ENCODE assay signal across 8 cellular contexts in the genomic region with DNA sequence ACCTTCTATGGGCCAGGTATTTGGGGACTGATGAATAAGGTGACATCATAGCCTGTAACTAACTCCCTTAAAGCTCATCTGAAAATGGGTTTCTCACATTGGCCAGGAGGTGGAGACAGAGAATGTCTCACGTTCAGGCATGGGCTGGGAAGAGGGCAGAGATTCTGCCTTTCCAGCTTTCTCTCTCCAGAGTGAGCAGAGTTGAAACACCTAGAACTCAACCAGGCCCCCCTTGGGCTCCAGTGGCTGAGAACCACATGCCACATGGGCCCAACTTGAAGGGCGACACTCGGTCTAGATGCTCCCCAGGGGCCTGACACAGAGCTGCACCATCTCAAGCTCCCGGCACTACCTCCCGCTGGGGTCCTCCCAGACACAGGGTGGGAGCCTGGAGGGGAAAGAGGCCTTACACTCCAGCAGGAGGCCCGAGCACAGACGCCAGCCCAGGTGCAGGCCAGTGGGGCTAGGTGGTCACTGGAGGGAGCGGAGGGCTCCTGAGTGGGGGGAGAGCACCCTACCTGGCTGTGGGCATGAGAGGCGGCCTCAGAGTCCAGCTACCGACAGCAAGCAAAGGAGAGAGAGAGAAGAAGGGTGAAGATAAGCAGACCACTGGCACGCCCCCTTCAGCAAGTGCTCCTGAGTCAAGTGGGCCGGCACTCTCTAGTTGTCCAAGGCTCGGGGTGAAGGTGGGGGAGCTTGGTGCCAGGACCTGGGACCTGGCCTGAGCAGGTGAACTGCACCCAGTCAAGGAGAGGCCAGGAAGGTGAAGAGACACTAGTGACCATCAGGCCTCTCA. TPM values are rescaled to one million over a fixed set of nuclear protein-coding genes. Genes with fewer than 3 reads are reported as not detected.
A peak's percentile ranks its signal among the peaks of the same experiment; 100 is the strongest.
DNase-seq lines count a peak whose midpoint lies in the region; ATAC-seq and TF ChIP-seq lines count a peak whose summit lies in the region.

No MANE protein-coding gene starts in this region.

- CTCF ChIA-PET in AG04450 (lab: Charles Lee) (interaction anchor here (0.6 to 2.4 kb wide), 29 partner anchors 9 to 468 kb away, joined by 3 to 66 read pairs (median 5); a partner anchor contains a TSS), GM10248 (lab: Yijun Ruan, JAX) (interaction anchor here (0.7 to 3.5 kb wide), 39 partner anchors 8 to 493 kb away, joined by 3 to 47 read pairs (median 6); a partner anchor contains a TSS), PC-9 (lab: Charles Lee) (interaction anchor here (0.5 to 2.1 kb wide), 19 partner anchors 9 to 368 kb away, joined by 3 to 29 read pairs (median 7); a partner anchor contains a TSS)

- peak overlapping the region; percentile 31 for H3K27ac ChIP-seq in AG04450 (ENCODE audit: low read depth, low read length)
- H3K27ac ChIP-seq in PC-9 = peak overlapping the region; percentile 81

- POLR2A ChIA-PET in AG04450 (lab: Yijun Ruan, JAX) = interaction anchor here (0.7 to 1.5 kb wide), 11 partner anchors 8 to 173 kb away, joined by 3 to 9 read pairs (median 3); a partner anchor contains a TSS
- POLR2A ChIA-PET in GM10248 (lab: Yijun Ruan, JAX) = interaction anchor here (0.5 to 1.1 kb wide), 2 partner anchors 169 to 183 kb away, joined by 3 to 4 read pairs; a partner anchor contains a TSS
- POLR2A ChIA-PET in PC-9 (lab: Charles Lee; ENCODE audit: unreplicated experiment) = interaction anchor here (0.5 to 1.7 kb wide), 15 partner anchors 24 to 1196 kb away, joined by 3 to 35 read pairs (median 4); a partner anchor contains a TSS

- peak overlapping the region; percentile 74 for H3K4me2 ChIP-seq in PC-9

- H3K4me1 ChIP-seq in PC-9 (replicated peaks; ENCODE audit: insufficient read depth) = peaks cover 32% of the 10 kb centered on the region

- no peak for ATAC-seq in GM19023 (IDR thresholded peaks at IDR 0.05; ENCODE audit: unreplicated experiment)

- H3K27me3 ChIP-seq in AG04450 (ENCODE audit: control insufficient read depth, insufficient read depth, low read length) = no peaks in the 10 kb centered on the region
- no peaks in the 10 kb centered on the region for H3K27me3 ChIP-seq in PC-9 (ENCODE audit: insufficient read depth, low read depth)

- DNase-seq in AG04450 (ENCODE audit: low read depth, low spot score) (no peak), GM10248 (ENCODE audit: extremely low spot score) (peak; percentile 79), LoVo (ENCODE audit: low spot score) (peak; percentile 31), PC-9 (peak; percentile 64 to 76), T47D (ENCODE audit: low read depth in 1 of 2, low spot score in 1 of 2) (peak; percentile 81 to 90), islet precursor cell (peak; percentile 89)
- DNase-seq in stimulated activated naive CD4-positive, alpha-beta T cell treated with Interleukin-2 at 50 U/mL for 16 hours (lab: John Stamatoyannopoulos, UW) = peak; percentile 4

- H3K4me3 ChIP-seq in AG04450 (ENCODE audit: low read depth, low read length) (no peak overlapping the region), PC-9 (no peak overlapping the region)

- intact Hi-C loops in PC-9 (cut with micrococcal nuclease; ENCODE audit: unreplicated experiment) = loop anchor here (1.0 to 10.0 kb wide), 6 partner anchors 21 to 410 kb away; no protein-coding TSS in a partner anchor

- peaks cover 21% of the 10 kb centered on the region for H4K20me1 ChIP-seq in PC-9 (ENCODE audit: insufficient read depth)

- H3F3A ChIP-seq in PC-9 (ENCODE audit: insufficient read depth, low read depth) = peaks cover 41% of the 10 kb centered on the region

- TF ChIP-seq CTCF in AG04450 (IDR thresholded peaks at IDR 0.05; ENCODE audit: low read depth, low read length) (peak; percentile 83), GM10248 (IDR thresholded peaks at IDR 0.05; ENCODE audit: control extremely low read depth, extremely low read depth, low read depth, missing control alignments) (peak; percentile 68), PC-9 (conservative IDR thresholded peaks at IDR 0.05) (peak; percentile 78)

- in situ Hi-C loops in T47D (cut with HindIII; ENCODE audit: low pct_unique_long_range_greater_than_20kb, low sequenced_read_pairs) = no loop called here

- H3K9me3 ChIP-seq in AG04450 (ENCODE audit: control insufficient read depth, insufficient read depth, low read length) (no peaks in the 10 kb centered on the region), PC-9 (ENCODE audit: insufficient read depth, low read depth) (no peaks in the 10 kb centered on the region)

- H3K79me2 ChIP-seq in PC-9 (ENCODE audit: low read depth) = peaks cover 53% of the 10 kb centered on the region

- 0 out of 2 replicates have a peak, but pooled peaks cover 7% of the 10 kb centered on the region for H3K36me3 ChIP-seq in PC-9 (ENCODE audit: low read depth)

- TSS peak; percentile 30 for BruUV-seq in PC-9 (replicated peaks; lab: Mats Ljungman, UMichigan)

- H3K9me2 ChIP-seq in PC-9 (ENCODE audit: insufficient read depth) = no peaks in the 10 kb centered on the region

- H2AFZ ChIP-seq in PC-9 = no peak overlapping the region

RNA-seq across cellular contexts. Expression of a gene that starts 55.9 kb away (rescaled TPM):
- polyA plus RNA-seq in AG04450 (2011; rRNA removed) = 9.8 and 16.7 TPM in 2 replicates
- polyA minus RNA-seq in AG04450 (2011; rRNA and poly(A)+ RNA removed) = 40.8 and 50.1 TPM in 2 replicates
- 150 and 158 TPM in 2 replicates for total RNA-seq in PC-9 (2021)
